Comparison of ENCODE assay signal across 28 cellular contexts in genomic region chr3:115336836-115337235, GRCh38.
"Had no signal": no experiment of that assay in that cellular context is flagged by ENCODE, and none has a peak within 500 bp of the region (broad histone marks: within the 10 kb centered on the region; RNA-seq: fewer than 3 reads in every experiment).

No MANE protein-coding gene starts in this region.

- ATAC-seq: left colon; left lung; lower lobe of right lung; natural killer cell; right cardiac atrium; sciatic nerve; stimulated activated effector memory CD8-positive, alpha-beta T cell treated with anti-CD3 and anti-CD28 coated beads, Interleukin-12 subunit alpha, Interleukin-12 subunit beta, amount 100 ng/mL, for 72 hours; upper lobe of right lung had no signal

- FAIRE-seq: kidney, urothelium cell line had no signal

- H3K4me1 ChIP-seq: left lung, lower lobe of right lung, neural progenitor cell, suprapubic skin, tibial artery, upper lobe of right lung had no signal

- H3K4me3 ChIP-seq: left lung, lower lobe of right lung, neural progenitor cell, skin epidermis, suprapubic skin, thoracic aorta, tibial artery, upper lobe of right lung had no signal

- H3K27ac ChIP-seq: left lung, lower lobe of right lung, neural progenitor cell, neutrophil, skin epidermis, suprapubic skin, thoracic aorta, tibial artery, upper lobe of right lung had no signal

- H3K27me3 ChIP-seq: left lung, neural progenitor cell, neutrophil, suprapubic skin, tibial artery, upper lobe of right lung had no signal

- H3K9me3 ChIP-seq: left lung, lower lobe of right lung, neutrophil, suprapubic skin, thoracic aorta, tibial artery, upper lobe of right lung had no signal

- H3K36me3 ChIP-seq: left lung, lower lobe of right lung, neural progenitor cell, neutrophil, suprapubic skin, thoracic aorta, tibial artery, upper lobe of right lung had no signal

- DNase-seq: hippocampal formation; kidney; left colon; left lung; lower lobe of right lung; mesendoderm; naive B cell; natural killer cell; nephron progenitor cell; occipital lobe; retina; right cardiac atrium; stimulated activated CD4-positive, alpha-beta T cell treated with anti-CD3 and anti-CD28 coated beads, Interleukin-12 subunit alpha, Interleukin-12 subunit beta, amount 100 ng/mL, for 4 hours; stimulated activated CD4-positive, alpha-beta T cell treated with anti-CD3 and anti-CD28 coated beads, Interleukin-15, amount 100 ng/mL, for 24 hours; stimulated activated CD4-positive, alpha-beta T cell treated with anti-CD3 and anti-CD28 coated beads, Interleukin-2, amount 100 ng/mL, for 24 hours; stimulated activated CD4-positive, alpha-beta T cell treated with anti-CD3 and anti-CD28 coated beads, Interleukin-4, amount 100 ng/mL, for 1 hour; stimulated activated naive CD4-positive, alpha-beta T cell; tibial artery; trophoblast cell; upper lobe of right lung had no signal
